In genomic region chr21:5022254-5022653, GRCh38 we compare ENCODE assay signal across 8 cellular contexts.
DNase-seq lines count a peak whose midpoint lies in the region; ATAC-seq and TF ChIP-seq lines count a peak whose summit lies in the region.
"Not testable (repeated sequence)": the region's sequence is repeated elsewhere in the genome, so short reads cannot be mapped to it uniquely, and the experiment has no call there.

No MANE protein-coding gene starts in this region.

- ATAC-seq in GM18502 (IDR thresholded peaks at IDR 0.05; ENCODE audit: poor library complexity, unreplicated experiment) = peak; percentile 46
- ATAC-seq in GM19452 (IDR thresholded peaks at IDR 0.05; ENCODE audit: unreplicated experiment) = peak; percentile 49
- ATAC-seq in HG02610 (IDR thresholded peaks at IDR 0.05; ENCODE audit: unreplicated experiment) = peak; percentile 28
- ATAC-seq in HG03135 (IDR thresholded peaks at IDR 0.05; ENCODE audit: unreplicated experiment) = peak; percentile 36
- peak; percentile 58 to 67 (median 62) for ATAC-seq in T-cell (replicated peaks in 1 of 4)
- peak; percentile 92 for ATAC-seq in body of pancreas
- peak; percentile 76 to 91 (median 88) for ATAC-seq in right lobe of liver
- peak; percentile 42 to 47 for ATAC-seq in stimulated activated naive B cell treated with anti-CD40 and anti-IgM and Interleukin-4, amounts not matched to agents 10 μg/mL and 1 μg/mL and 100 μg/mL, for 72 hours (replicated peaks)

- TF ChIP-seq POLR2A in body of pancreas (IDR thresholded peaks at IDR 0.05); right lobe of liver (IDR thresholded peaks at IDR 0.05): not testable (repeated sequence)

- CTCF ChIA-PET in T-cell (lab: Charles Lee) = not testable (repeated sequence)

- H3K9me3 ChIP-seq in body of pancreas, right lobe of liver: not testable (repeated sequence)

- H3K36me3 ChIP-seq in body of pancreas (replicated peaks in 1 of 2; ENCODE audit: insufficient read depth in 1 of 2, low read depth in 2 of 2); right lobe of liver: not testable (repeated sequence)

- not testable (repeated sequence) for DNase-seq in T-cell; body of pancreas; right lobe of liver; stimulated activated naive B cell treated with anti-CD40 and anti-IgM and Interleukin-4, amounts not matched to agents 10 μg/mL and 1 μg/mL and 100 μg/mL, for 72 hours

- H3K27ac ChIP-seq in body of pancreas, right lobe of liver: not testable (repeated sequence)

- POLR2A ChIA-PET in T-cell (lab: Charles Lee) = not testable (repeated sequence)

- not testable (repeated sequence) for H3K4me1 ChIP-seq in body of pancreas, right lobe of liver

- H3K27me3 ChIP-seq in body of pancreas, right lobe of liver: not testable (repeated sequence)

- not testable (repeated sequence) for H3K27ac Mint-ChIP-seq in T-cell; stimulated activated naive B cell treated with anti-CD40 and anti-IgM and Interleukin-4, amounts not matched to agents 10 μg/mL and 1 μg/mL and 100 μg/mL, for 72 hours

- not testable (repeated sequence) for H3K9me3 Mint-ChIP-seq in T-cell; stimulated activated naive B cell treated with anti-CD40 and anti-IgM and Interleukin-4, amounts not matched to agents 10 μg/mL and 1 μg/mL and 100 μg/mL, for 72 hours

- H3K27me3 Mint-ChIP-seq in T-cell; stimulated activated naive B cell treated with anti-CD40 and anti-IgM and Interleukin-4, amounts not matched to agents 10 μg/mL and 1 μg/mL and 100 μg/mL, for 72 hours: not testable (repeated sequence)

- H3K4me1 Mint-ChIP-seq in T-cell; stimulated activated naive B cell treated with anti-CD40 and anti-IgM and Interleukin-4, amounts not matched to agents 10 μg/mL and 1 μg/mL and 100 μg/mL, for 72 hours: not testable (repeated sequence)

- WGBS in body of pancreas, 2 donors = no CpG with 5 or more reads among the region's 52 CpGs
- WGBS in right lobe of liver (ENCODE audit: insufficient coverage, low coverage, low lambda C conversion rate, missing lambda C conversion rate) = no CpG with 5 or more reads among the region's 52 CpGs

- H3K4me3 Mint-ChIP-seq in T-cell; stimulated activated naive B cell treated with anti-CD40 and anti-IgM and Interleukin-4, amounts not matched to agents 10 μg/mL and 1 μg/mL and 100 μg/mL, for 72 hours: not testable (repeated sequence)

- H3K4me3 ChIP-seq in body of pancreas, right lobe of liver: not testable (repeated sequence)

- intact Hi-C loops in body of pancreas (cut with DNase I); right lobe of liver (cut with DNase I): not testable (repeated sequence)

- TF ChIP-seq CTCF in body of pancreas (IDR thresholded peaks at IDR 0.05); right lobe of liver (IDR thresholded peaks at IDR 0.05): not testable (repeated sequence)

- H3K36me3 Mint-ChIP-seq in T-cell; stimulated activated naive B cell treated with anti-CD40 and anti-IgM and Interleukin-4, amounts not matched to agents 10 μg/mL and 1 μg/mL and 100 μg/mL, for 72 hours: not testable (repeated sequence)

Comparison
In these comparisons a context has a peak if more than half of its experiments do, and no peak if none do; other contexts are left out.
1. ATAC-seq: peak in every context shown above with its lines; median percentile 92 in body of pancreas; 88 in right lobe of liver; 62 in T-cell; 49 in GM19452; 46 in GM18502; 44 in stimulated activated naive B cell treated with anti-CD40 and anti-IgM and Interleukin-4, amounts not matched to agents 10 μg/mL and 1 μg/mL and 100 μg/mL, for 72 hours; 36 in HG03135; 28 in HG02610.